Comparison of ENCODE assay signal across 10 cellular contexts in the genomic region with DNA sequence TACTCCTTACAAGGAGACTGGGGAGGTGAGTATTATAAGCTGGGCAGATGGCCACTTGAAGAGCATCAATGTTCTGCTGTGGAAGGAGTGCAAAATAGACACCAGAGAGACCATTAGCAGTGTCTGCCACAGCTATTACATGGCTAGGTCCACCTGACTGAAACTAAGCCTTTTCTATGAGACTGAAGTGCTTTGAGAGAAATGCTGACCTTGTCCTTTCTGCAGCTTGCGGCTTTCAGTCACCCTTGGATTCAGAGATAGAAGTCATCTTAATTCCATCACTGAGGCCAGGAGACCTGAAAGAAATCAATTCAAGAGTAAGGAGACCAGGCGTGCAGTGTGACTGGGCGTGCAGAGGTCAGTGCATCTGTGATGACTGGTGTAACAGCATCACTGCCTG. TPM values are rescaled to one million over a fixed set of nuclear protein-coding genes. Genes with fewer than 3 reads are reported as not detected.
DNase-seq lines count a peak whose midpoint lies in the region; ATAC-seq and TF ChIP-seq lines count a peak whose summit lies in the region.
"Had no signal": no experiment of that assay in that cellular context is flagged by ENCODE, and none has a peak within 500 bp of the region (broad histone marks: within the 10 kb centered on the region; RNA-seq: fewer than 3 reads in every experiment).

No MANE protein-coding gene starts in this region.

- no peak overlapping the region for H3K27ac ChIP-seq in psoas muscle

- H3K36me3 ChIP-seq in psoas muscle (ENCODE audit: insufficient read depth in 1 of 2, low read depth in 1 of 2), result peaks cover 7 to 19% of the 10 kb centered on the region in 2 donors

- DNase-seq in HFFc6 (no peak), fibroblast of the aortic adventitia (ENCODE audit: low read depth) (no peak), psoas muscle (no peak), NCI-H1436 (lab: John Stamatoyannopoulos, UW) (no peak), GM20000 (ENCODE audit: low spot score) (no peak), foreskin melanocyte (no peak)
- no peak for DNase-seq in activated CD4-positive, alpha-beta memory T cell treated with anti-CD3 and anti-CD28 coated beads, Interleukin-2, amount 10 ng/mL, durations not matched to agents 7 days and 5 days
- no peak for DNase-seq in stimulated activated CD4-positive, alpha-beta T cell treated with anti-CD3 and anti-CD28 coated beads, Interleukin-4, amount 100 ng/mL, for 1 hour
- DNase-seq: activated CD8-positive, alpha-beta memory T cell treated with anti-CD3 and anti-CD28 coated beads for 24 hours had no signal

- H3K4me3 ChIP-seq in fibroblast of the aortic adventitia (ENCODE audit: low read depth, low read length) (peak overlapping the region; percentile 85), psoas muscle (peak overlapping the region; percentile 97)

- POLR2A ChIA-PET in activated CD4-positive, alpha-beta memory T cell treated with anti-CD3 and anti-CD28 coated beads, Interleukin-2, amount 10 ng/mL, durations not matched to agents 7 days and 5 days (lab: Charles Lee), result no interaction called here

- TF ChIP-seq CTCF in HFFc6 (IDR thresholded peaks at IDR 0.05) (no peak), fibroblast of the aortic adventitia (IDR thresholded peaks at IDR 0.05; ENCODE audit: insufficient read depth, low read length) (no peak), psoas muscle (IDR thresholded peaks at IDR 0.05) (no peak), GM20000 (IDR thresholded peaks at IDR 0.05; ENCODE audit: extremely low read depth, missing control alignments) (no peak)

- peaks cover 75% of the 10 kb centered on the region for H3K9me3 Mint-ChIP-seq in HFFc6
- peaks cover 72% of the 10 kb centered on the region for H3K9me3 Mint-ChIP-seq in activated CD4-positive, alpha-beta memory T cell treated with anti-CD3 and anti-CD28 coated beads, Interleukin-2, amount 10 ng/mL, durations not matched to agents 7 days and 5 days

- H3K27me3 Mint-ChIP-seq in HFFc6 (ENCODE audit: insufficient read depth), result peaks cover 2% of the 10 kb centered on the region
- H3K27me3 Mint-ChIP-seq in activated CD4-positive, alpha-beta memory T cell treated with anti-CD3 and anti-CD28 coated beads, Interleukin-2, amount 10 ng/mL, durations not matched to agents 7 days and 5 days, result no peaks in the 10 kb centered on the region

- WGBS in psoas muscle, 3 donors, result 91 to 97% (median 92%) methylated on average over 3 of the region's 3 CpGs

- no peaks in the 10 kb centered on the region for H3K27me3 ChIP-seq in psoas muscle (ENCODE audit: insufficient read depth in 3 of 3, low read length in 2 of 3)
- H3K27me3 ChIP-seq: tibial nerve had no signal

- peaks cover 55% of the 10 kb centered on the region for H3K9me3 ChIP-seq in psoas muscle

- peaks cover 4% of the 10 kb centered on the region for H3K4me1 ChIP-seq in psoas muscle

- CTCF ChIA-PET in activated CD4-positive, alpha-beta memory T cell treated with anti-CD3 and anti-CD28 coated beads, Interleukin-2, amount 10 ng/mL, durations not matched to agents 7 days and 5 days (lab: Charles Lee), result no interaction called here

- H3K27ac Mint-ChIP-seq in HFFc6, result no peak overlapping the region
- H3K27ac Mint-ChIP-seq in activated CD4-positive, alpha-beta memory T cell treated with anti-CD3 and anti-CD28 coated beads, Interleukin-2, amount 10 ng/mL, durations not matched to agents 7 days and 5 days, result peak overlapping the region; percentile 92

- H3K4me1 Mint-ChIP-seq in HFFc6 (ENCODE audit: low read depth), result peaks cover 11% of the 10 kb centered on the region; the same call in 1 of the 2 replicates
- H3K4me1 Mint-ChIP-seq in activated CD4-positive, alpha-beta memory T cell treated with anti-CD3 and anti-CD28 coated beads, Interleukin-2, amount 10 ng/mL, durations not matched to agents 7 days and 5 days, result peaks cover 17% of the 10 kb centered on the region

- ATAC-seq in psoas muscle, result no peak

- H3K4me3 Mint-ChIP-seq in HFFc6, result peak overlapping the region; percentile 94
- H3K4me3 Mint-ChIP-seq in activated CD4-positive, alpha-beta memory T cell treated with anti-CD3 and anti-CD28 coated beads, Interleukin-2, amount 10 ng/mL, durations not matched to agents 7 days and 5 days, result peak overlapping the region; percentile 82

- peaks cover 64% of the 10 kb centered on the region for H3K36me3 Mint-ChIP-seq in HFFc6 (ENCODE audit: low read depth)
- H3K36me3 Mint-ChIP-seq in activated CD4-positive, alpha-beta memory T cell treated with anti-CD3 and anti-CD28 coated beads, Interleukin-2, amount 10 ng/mL, durations not matched to agents 7 days and 5 days (ENCODE audit: low read depth), result peaks cover 40% of the 10 kb centered on the region

- intact Hi-C loops in psoas muscle (cut with DNase I), result no loop called here

RNA-seq across cellular contexts. Expression of gene ZFP28, which starts 1.3 kb away (rescaled TPM):
- total RNA-seq in HFFc6 (2021; fragmentation: NEBNext Ultra II Directional; extraction: Animal tissue kit (Norgen Biotek cat#: 25700)), result 1 to 10 TPM; 3.8 to 5.8 (median 5.0) TPM
- 1 to 10 TPM; 3.1 to 3.8 TPM for total RNA-seq in activated CD4-positive, alpha-beta memory T cell treated with anti-CD3 and anti-CD28 coated beads, Interleukin-2, amount 10 ng/mL, durations not matched to agents 7 days and 5 days
- total RNA-seq in fibroblast of the aortic adventitia (ENCODE audit: low replicate concordance) (8.3 and 11.6 TPM in 2 replicates), psoas muscle (1 to 10 TPM; 2.0 to 5.0 (median 3.2) TPM)
- 1 to 10 TPM; 1.7 to 7.0 (median 2.9) TPM for polyA plus RNA-seq in psoas muscle

RNA-seq across cellular contexts. Expression of gene ZNF471, which starts 29.8 kb away (rescaled TPM):
- total RNA-seq in HFFc6 (2021; fragmentation: NEBNext Ultra II Directional; extraction: Animal tissue kit (Norgen Biotek cat#: 25700)), result 1 to 10 TPM; 2.0 to 2.8 (median 2.3) TPM
- total RNA-seq in activated CD4-positive, alpha-beta memory T cell treated with anti-CD3 and anti-CD28 coated beads, Interleukin-2, amount 10 ng/mL, durations not matched to agents 7 days and 5 days, result under 1 TPM; 0.13 to 0.28 TPM
- total RNA-seq in fibroblast of the aortic adventitia (ENCODE audit: low replicate concordance) (2.5 and 11.0 TPM in 2 replicates), psoas muscle (1 to 10 TPM; 5.3 to 7.3 (median 5.4) TPM)
- polyA plus RNA-seq in psoas muscle, result 1 to 10 TPM; 1.1 to 4.0 (median 1.5) TPM

RNA-seq across cellular contexts. Expression of gene ZNF470, which starts 29.8 kb away (rescaled TPM):
- 1 to 10 TPM; 2.2 to 3.1 (median 2.6) TPM for total RNA-seq in HFFc6 (2021; fragmentation: NEBNext Ultra II Directional; extraction: Animal tissue kit (Norgen Biotek cat#: 25700))
- total RNA-seq in activated CD4-positive, alpha-beta memory T cell treated with anti-CD3 and anti-CD28 coated beads, Interleukin-2, amount 10 ng/mL, durations not matched to agents 7 days and 5 days, result 1 to 10 TPM; 2.5 TPM
- 6.4 and 8.7 TPM in 2 replicates for total RNA-seq in fibroblast of the aortic adventitia (ENCODE audit: low replicate concordance)
- total RNA-seq in psoas muscle, result 1 to 10 TPM in 3 of 4 donors, under 1 TPM in 1; 0.87 to 2.6 (median 1.6) TPM
- polyA plus RNA-seq in psoas muscle, result 1 to 10 TPM in 2 of 3 donors, under 1 TPM in 1; 0.44 to 3.4 (median 2.1) TPM

RNA-seq across cellular contexts. Expression of gene ZNF71, which starts 57.7 kb away (rescaled TPM):
- 1 to 10 TPM; 5.1 to 5.9 (median 5.6) TPM for total RNA-seq in HFFc6 (2021; fragmentation: NEBNext Ultra II Directional; extraction: Animal tissue kit (Norgen Biotek cat#: 25700))
- 1 to 10 TPM; 4.8 to 4.9 TPM for total RNA-seq in activated CD4-positive, alpha-beta memory T cell treated with anti-CD3 and anti-CD28 coated beads, Interleukin-2, amount 10 ng/mL, durations not matched to agents 7 days and 5 days
- total RNA-seq in fibroblast of the aortic adventitia (ENCODE audit: low replicate concordance) (2.4 and 6.3 TPM in 2 replicates), psoas muscle (1 to 10 TPM; 3.6 to 4.9 (median 4.7) TPM)
- 10 to 100 TPM in 1 of 3 donors, 1 to 10 TPM in 2; 3.6 to 11.7 (median 4.7) TPM for polyA plus RNA-seq in psoas muscle
